Comparison of ENCODE assay signal across 18 cellular contexts in genomic region chr1:201190005-201190404, GRCh38. TPM values are rescaled to one million over a fixed set of nuclear protein-coding genes. Genes with fewer than 3 reads are reported as not detected.
"Had no signal": no experiment of that assay in that cellular context is flagged by ENCODE, and none has a peak within 500 bp of the region (broad histone marks: within the 10 kb centered on the region; RNA-seq: fewer than 3 reads in every experiment).

No MANE protein-coding gene starts in this region.

- ATAC-seq: gastroesophageal sphincter; left ventricle myocardium superior; naive thymus-derived CD4-positive, alpha-beta T cell had no signal

- H3K27me3 ChIP-seq: hepatocyte, right atrium auricular region had no signal

- H3K27ac Mint-ChIP-seq: dendritic cell treated with granulocyte-macrophage colony-stimulating factor and Interleukin-4, amounts not matched to agents 40 ng/mL and 50 ng/mL, for 4 days had no signal

- DNase-seq: esophagus squamous epithelium; foreskin fibroblast; head of caudate nucleus; left ventricle myocardium superior; naive thymus-derived CD4-positive, alpha-beta T cell; posterior cingulate gyrus; sigmoid colon; stimulated activated CD4-positive, alpha-beta T cell treated with anti-CD3 and anti-CD28 coated beads, Interleukin-12 subunit alpha, Interleukin-12 subunit beta, amount 100 ng/mL, for 4 hours; stimulated activated naive CD4-positive, alpha-beta T cell; stomach; substantia nigra had no signal

- H3K9me3 Mint-ChIP-seq: dendritic cell treated with granulocyte-macrophage colony-stimulating factor and Interleukin-4, amounts not matched to agents 40 ng/mL and 50 ng/mL, for 4 days; naive thymus-derived CD4-positive, alpha-beta T cell had no signal

- H3K36me3 ChIP-seq: esophagus squamous epithelium, gastroesophageal sphincter, right atrium auricular region, sigmoid colon, stomach, thoracic aorta had no signal

- H3K9me3 ChIP-seq: esophagus squamous epithelium, gastroesophageal sphincter, right atrium auricular region, sigmoid colon, stomach, thoracic aorta had no signal

- H3K27ac ChIP-seq: esophagus squamous epithelium, gastroesophageal sphincter, hepatocyte, right atrium auricular region, sigmoid colon, skin epidermis, stomach, thoracic aorta had no signal

- H3K36me3 Mint-ChIP-seq: naive thymus-derived CD4-positive, alpha-beta T cell had no signal

- H3K4me3 Mint-ChIP-seq: dendritic cell treated with granulocyte-macrophage colony-stimulating factor and Interleukin-4, amounts not matched to agents 40 ng/mL and 50 ng/mL, for 4 days; naive thymus-derived CD4-positive, alpha-beta T cell had no signal

- H3K4me1 ChIP-seq: esophagus squamous epithelium, gastroesophageal sphincter, right atrium auricular region, sigmoid colon, stomach had no signal

- H3K4me3 ChIP-seq: esophagus squamous epithelium, gastroesophageal sphincter, hepatocyte, right atrium auricular region, sigmoid colon, skin epidermis, stomach, thoracic aorta had no signal

- H3K4me1 Mint-ChIP-seq: naive thymus-derived CD4-positive, alpha-beta T cell had no signal

RNA-seq across cellular contexts. Expression of gene IGFN1, which starts 0.6 kb away (rescaled TPM):
- total RNA-seq: esophagus squamous epithelium; gastroesophageal sphincter; left ventricle myocardium superior; lung microvascular endothelial cell; naive thymus-derived CD4-positive, alpha-beta T cell; right atrium auricular region; thoracic aorta had no signal
